27 cellular contexts compared by ENCODE assay signal in the genomic region with DNA sequence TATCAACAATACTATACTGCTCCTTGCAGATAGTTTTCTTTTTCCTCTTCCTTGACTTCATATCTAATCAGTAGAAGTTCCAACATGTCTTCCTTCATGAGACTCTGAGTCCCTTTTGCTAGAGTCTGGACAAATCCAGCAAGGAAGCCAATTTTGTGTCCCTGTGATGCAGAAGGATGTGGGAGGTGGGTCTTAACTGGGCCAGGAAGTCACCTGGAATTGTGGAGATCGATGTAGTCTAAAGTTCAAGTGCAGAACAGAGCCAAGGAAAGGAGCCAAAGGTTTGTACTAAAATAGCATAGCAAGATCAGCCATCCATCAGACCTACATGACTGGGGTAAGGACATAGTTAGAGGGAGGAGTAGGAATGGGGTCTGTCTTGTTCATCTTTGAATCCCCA.
"Had no signal": no experiment of that assay in that cellular context is flagged by ENCODE, and none has a peak within 500 bp of the region (broad histone marks: within the 10 kb centered on the region; RNA-seq: fewer than 3 reads in every experiment).

No MANE protein-coding gene starts in this region.

- H3K9ac ChIP-seq: neural progenitor cell had no signal

- DNase-seq: hippocampal formation; kidney glomerular epithelial cell; left cardiac atrium; left lung; lower lobe of right lung; mammary epithelial cell; mesenchymal stem cell; naive B cell; natural killer cell; nephron progenitor cell; occipital lobe; spleen; stimulated activated CD4-positive, alpha-beta T cell treated with anti-CD3 and anti-CD28 coated beads, Interleukin-4, amount 100 ng/mL, for 24 hours; stimulated activated naive CD4-positive, alpha-beta T cell; tibial artery; trophoblast cell; upper lobe of right lung had no signal

- H3K27ac ChIP-seq: left lung, lower lobe of right lung, neural progenitor cell, neutrophil, right atrium auricular region, skin epidermis, spleen, suprapubic skin, thoracic aorta, tibial artery, upper lobe of right lung had no signal

- H3K4me1 ChIP-seq: left lung, lower lobe of right lung, neural progenitor cell, spleen, suprapubic skin, tibial artery, upper lobe of right lung had no signal

- H3K9me3 ChIP-seq: left lung, lower lobe of right lung, neutrophil, right atrium auricular region, spleen, suprapubic skin, thoracic aorta, tibial artery, upper lobe of right lung had no signal

- H3K36me3 ChIP-seq: left lung, neural progenitor cell, neutrophil, right atrium auricular region, spleen, thoracic aorta, upper lobe of right lung had no signal

- H3K27me3 ChIP-seq: left lung, neural progenitor cell, neutrophil, right atrium auricular region, spleen, suprapubic skin, tibial artery, upper lobe of right lung had no signal

- ATAC-seq: left cardiac atrium; left lung; lower lobe of right lung; natural killer cell; sciatic nerve; stimulated activated effector memory CD8-positive, alpha-beta T cell treated with anti-CD3 and anti-CD28 coated beads, Interleukin-12 subunit alpha, Interleukin-12 subunit beta, amount 100 ng/mL, for 72 hours; upper lobe of right lung had no signal

- H3K4me3 ChIP-seq: left lung, lower lobe of right lung, neural progenitor cell, right atrium auricular region, skin epidermis, spleen, suprapubic skin, thoracic aorta, tibial artery, upper lobe of right lung had no signal

- FAIRE-seq: keratinocyte, urothelium cell line had no signal
